In genomic region chr1:15090373-15090772, GRCh38 we compare ENCODE assay signal across 10 cellular contexts.
DNase-seq lines count a peak whose midpoint lies in the region; ATAC-seq and TF ChIP-seq lines count a peak whose summit lies in the region.
"Had no signal": no experiment of that assay in that cellular context is flagged by ENCODE, and none has a peak within 500 bp of the region (broad histone marks: within the 10 kb centered on the region; RNA-seq: fewer than 3 reads in every experiment).

No MANE protein-coding gene starts in this region.

- no peak for ATAC-seq in GM21528 (IDR thresholded peaks at IDR 0.05; ENCODE audit: low FRiP score, unreplicated experiment)
- ATAC-seq in GM19324 (IDR thresholded peaks at IDR 0.05; ENCODE audit: low FRiP score, unreplicated experiment): no peak

- H3K36me3 ChIP-seq in Peyer's patch (no peaks in the 10 kb centered on the region), iPS-20b (ENCODE audit: insufficient read depth, low read depth, low read length) (no peaks in the 10 kb centered on the region), thyroid gland (no peaks in the 10 kb centered on the region)

- H3K4me3 ChIP-seq in Peyer's patch: no peak overlapping the region
- H3K4me3 ChIP-seq in iPS-20b (ENCODE audit: low read length): peak overlapping the region; percentile 17; the same call in 1 of the 2 replicates
- H3K4me3 ChIP-seq in thyroid gland (replicated peaks in 1 of 3): no peak overlapping the region

- no peak for TF ChIP-seq POLR2A in Peyer's patch (IDR thresholded peaks at IDR 0.05)
- peak in 1 of 2 donors; percentile 64 for TF ChIP-seq POLR2A in thyroid gland (IDR thresholded peaks at IDR 0.05)

- DNase-seq in activated naive CD4-positive, alpha-beta T cell treated with anti-CD3 and anti-CD28 coated beads, Interleukin-2, amount 10 ng/mL, durations not matched to agents 7 days and 5 days: peak; percentile 41
- DNase-seq in activated naive CD4-positive, alpha-beta T cell treated with anti-CD3 and anti-CD28 coated beads, Interleukin-2, amount 50 U/mL, for 16 hours: no peak
- DNase-seq in Peyer's patch (peak in 2 of 3 donors; percentile 87 to 89), thyroid gland (peak; percentile 96 to 97), SK-N-DZ (ENCODE audit: low spot score) (no peak)

- TF ChIP-seq CTCF in Peyer's patch (IDR thresholded peaks at IDR 0.05) (no peak), thyroid gland (IDR thresholded peaks at IDR 0.05) (no peak)

- H3K9ac ChIP-seq in iPS-20b (ENCODE audit: low read depth, low read length): peak overlapping the region; percentile 10; the same call in 1 of the 2 replicates

- peaks cover 6% of the 10 kb centered on the region for H3K4me1 Mint-ChIP-seq in activated naive CD4-positive, alpha-beta T cell treated with anti-CD3 and anti-CD28 coated beads, Interleukin-2, amount 10 ng/mL, durations not matched to agents 7 days and 5 days

- H3K36me3 Mint-ChIP-seq in activated naive CD4-positive, alpha-beta T cell treated with anti-CD3 and anti-CD28 coated beads, Interleukin-2, amount 10 ng/mL, durations not matched to agents 7 days and 5 days: no peaks in the 10 kb centered on the region

- intact Hi-C loops in thyroid gland (cut with DNase I): no loop called here

- CTCF ChIA-PET in activated naive CD4-positive, alpha-beta T cell treated with anti-CD3 and anti-CD28 coated beads, Interleukin-2, amount 10 ng/mL, durations not matched to agents 7 days and 5 days (lab: Charles Lee): interaction anchor here (1.4 kb wide), 1 partner anchor 9 kb away, joined by 4 read pairs; no protein-coding TSS in a partner anchor

- H3K9me3 ChIP-seq in Peyer's patch (no peaks in the 10 kb centered on the region), iPS-20b (ENCODE audit: insufficient read depth, low read depth, low read length) (no peaks in the 10 kb centered on the region), thyroid gland (no peaks in the 10 kb centered on the region)

- no peaks in the 10 kb centered on the region for H3K9me3 Mint-ChIP-seq in activated naive CD4-positive, alpha-beta T cell treated with anti-CD3 and anti-CD28 coated beads, Interleukin-2, amount 10 ng/mL, durations not matched to agents 7 days and 5 days
- H3K9me3 Mint-ChIP-seq: stimulated activated naive CD8-positive, alpha-beta T cell treated with anti-CD3 and anti-CD28 coated beads, Interleukin-15, Interleukin-2, amounts not matched to agents 100 ng/mL and 50 ng/mL, for 24 hours had no signal

- no peaks in the 10 kb centered on the region for H3K27me3 ChIP-seq in Peyer's patch
- H3K27me3 ChIP-seq in iPS-20b (ENCODE audit: insufficient read depth, low read length): no peaks in the 10 kb centered on the region
- no peaks in the 10 kb centered on the region for H3K27me3 ChIP-seq in thyroid gland

- no peak overlapping the region for H3K4me3 Mint-ChIP-seq in activated naive CD4-positive, alpha-beta T cell treated with anti-CD3 and anti-CD28 coated beads, Interleukin-2, amount 10 ng/mL, durations not matched to agents 7 days and 5 days
- H3K4me3 Mint-ChIP-seq: stimulated activated naive CD8-positive, alpha-beta T cell treated with anti-CD3 and anti-CD28 coated beads, Interleukin-15, Interleukin-2, amounts not matched to agents 100 ng/mL and 50 ng/mL, for 24 hours had no signal

- H3K27me3 Mint-ChIP-seq in activated naive CD4-positive, alpha-beta T cell treated with anti-CD3 and anti-CD28 coated beads, Interleukin-2, amount 10 ng/mL, durations not matched to agents 7 days and 5 days: peaks cover 20% of the 10 kb centered on the region
- H3K27me3 Mint-ChIP-seq: stimulated activated naive CD8-positive, alpha-beta T cell treated with anti-CD3 and anti-CD28 coated beads, Interleukin-15, Interleukin-2, amounts not matched to agents 100 ng/mL and 50 ng/mL, for 24 hours had no signal

- H3K27ac ChIP-seq in Peyer's patch (no peak overlapping the region), iPS-20b (ENCODE audit: low read length) (no peak overlapping the region), thyroid gland (peak overlapping the region; percentile 77 to 85 (median 78))
- H3K27ac ChIP-seq: C4-2B had no signal

- WGBS in thyroid gland, 2 donors: 13 to 28% methylated on average over 8 to 11 of the region's 13 CpGs

- no peak overlapping the region for H3K27ac Mint-ChIP-seq in activated naive CD4-positive, alpha-beta T cell treated with anti-CD3 and anti-CD28 coated beads, Interleukin-2, amount 10 ng/mL, durations not matched to agents 7 days and 5 days
- H3K27ac Mint-ChIP-seq: stimulated activated naive CD8-positive, alpha-beta T cell treated with anti-CD3 and anti-CD28 coated beads, Interleukin-15, Interleukin-2, amounts not matched to agents 100 ng/mL and 50 ng/mL, for 24 hours had no signal

- H3K4me1 ChIP-seq in Peyer's patch: peaks cover 0 to 17% (median 0%) of the 10 kb centered on the region in 4 donors
- H3K4me1 ChIP-seq in iPS-20b (ENCODE audit: insufficient read depth, low read length): peaks cover 8% of the 10 kb centered on the region
- peaks cover 18 to 25% of the 10 kb centered on the region in 2 donors for H3K4me1 ChIP-seq in thyroid gland

Comparison
In these comparisons a context has a peak if more than half of its experiments do, and no peak if none do; other contexts are left out.
1. DNase-seq: peak in activated naive CD4-positive, alpha-beta T cell treated with anti-CD3 and anti-CD28 coated beads, Interleukin-2, amount 10 ng/mL, durations not matched to agents 7 days and 5 days (single experiment), Peyer's patch (2 of 3) and thyroid gland (2 of 2); none in activated naive CD4-positive, alpha-beta T cell treated with anti-CD3 and anti-CD28 coated beads, Interleukin-2, amount 50 U/mL, for 16 hours (single experiment) and SK-N-DZ (single experiment).
2. H3K27ac ChIP-seq: peak in thyroid gland (3 of 3); none in Peyer's patch (0 of 4) and iPS-20b (single experiment).